ENCODE assay signal across 5 cellular contexts in the genomic region with DNA sequence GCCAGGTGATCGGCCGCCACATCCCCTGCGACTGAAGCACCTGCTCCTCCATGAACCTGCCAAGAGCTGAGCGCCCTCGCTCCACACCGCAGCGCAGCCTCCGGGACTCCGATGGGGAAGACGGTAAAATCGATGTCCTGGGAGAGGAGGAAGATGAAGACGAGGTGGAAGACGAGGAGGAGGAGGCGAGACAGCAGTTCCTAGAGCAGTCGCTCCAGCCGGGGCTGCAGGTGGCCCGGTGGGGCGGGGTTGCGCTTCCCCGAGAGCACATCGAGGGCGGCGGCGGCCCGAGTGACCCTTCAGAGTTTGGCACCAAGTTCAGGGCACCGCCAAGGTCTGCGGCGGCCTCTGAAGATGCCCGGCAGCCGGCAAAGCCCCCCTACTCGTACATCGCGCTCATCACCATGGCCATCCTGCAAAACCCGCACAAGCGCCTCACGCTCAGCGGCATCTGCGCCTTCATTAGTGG. TPM values are rescaled to one million over a fixed set of nuclear protein-coding genes. Genes with fewer than 3 reads are reported as not detected.
"Had no signal": no experiment of that assay in that cellular context is flagged by ENCODE, and none has a peak within 500 bp of the region (broad histone marks: within the 10 kb centered on the region; RNA-seq: fewer than 3 reads in every experiment).

A gene (plus strand): TSS at position 51 of the 469 bp plus-strand sequence. CDS start 0 bp downstream, at position 51.

RNA-seq across cellular contexts. Expression of the gene that starts here (rescaled TPM):
- total RNA-seq: kidney epithelial cell, myocyte, sciatic nerve, smooth muscle cell, vagina had no signal
